Comparison of ENCODE assay signal across 8 cellular contexts in the genomic region with DNA sequence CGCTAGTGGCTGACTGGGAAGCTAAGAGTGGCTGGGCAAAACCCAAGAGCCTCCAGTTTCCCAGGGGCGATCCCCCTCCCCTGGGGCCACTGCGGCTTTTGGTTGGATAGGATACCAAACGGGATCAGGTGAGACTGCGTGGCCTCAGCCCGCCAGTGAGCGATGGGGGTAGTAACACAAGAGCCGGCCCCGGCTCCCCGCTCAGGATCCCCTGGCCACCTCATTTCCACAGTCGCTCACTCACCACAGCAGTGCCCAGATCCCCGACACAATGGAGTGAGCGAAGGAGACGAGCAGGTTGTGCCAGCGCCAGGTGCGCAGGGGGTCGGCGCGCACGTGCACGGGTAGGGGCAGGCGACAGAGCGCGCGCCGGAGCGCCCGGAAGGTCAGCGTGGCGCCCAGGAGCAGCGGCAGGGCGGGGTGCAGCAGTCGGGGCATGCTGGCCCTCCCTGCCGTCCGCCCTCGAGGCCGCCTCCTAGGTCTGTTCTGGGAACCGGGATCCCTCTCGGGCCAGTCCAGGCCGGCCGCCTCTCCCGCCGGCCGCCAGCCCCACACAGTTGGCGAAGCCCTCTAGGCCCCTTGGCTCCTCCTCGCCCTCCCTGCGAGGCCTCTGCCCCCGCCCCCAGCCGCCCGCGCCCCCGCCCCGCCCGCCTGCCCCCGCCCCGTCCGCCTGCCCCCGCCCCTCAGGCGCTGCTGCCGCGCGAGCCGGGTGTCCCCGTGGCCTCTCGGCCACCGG. TPM values are rescaled to one million over a fixed set of nuclear protein-coding genes. Genes with fewer than 3 reads are reported as not detected.
DNase-seq lines count a peak whose midpoint lies in the region; ATAC-seq and TF ChIP-seq lines count a peak whose summit lies in the region.

A gene with protein sequence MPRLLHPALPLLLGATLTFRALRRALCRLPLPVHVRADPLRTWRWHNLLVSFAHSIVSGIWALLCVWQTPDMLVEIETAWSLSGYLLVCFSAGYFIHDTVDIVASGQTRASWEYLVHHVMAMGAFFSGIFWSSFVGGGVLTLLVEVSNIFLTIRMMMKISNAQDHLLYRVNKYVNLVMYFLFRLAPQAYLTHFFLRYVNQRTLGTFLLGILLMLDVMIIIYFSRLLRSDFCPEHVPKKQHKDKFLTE (minus strand): TSS at position 574 of the 736 bp plus-strand sequence. CDS start 136 bp downstream, at position 438.

- H3K27ac ChIP-seq in brain microvascular endothelial cell, result peak within 1 kb of the TSS; percentile 54

- peak; percentile 9 for ATAC-seq in GM19372 (IDR thresholded peaks at IDR 0.05; ENCODE audit: low read depth, unreplicated experiment)

- H3K27me3 ChIP-seq in BJ (ENCODE audit: control insufficient read depth, insufficient read depth, low read length) (no peaks in the 10 kb centered on the region), brain microvascular endothelial cell (replicated peaks) (no peaks in the 10 kb centered on the region)

- H3K36me3 ChIP-seq in BJ (ENCODE audit: control insufficient read depth, insufficient read depth, low read length), result peaks cover 18% of the 10 kb centered on the region
- H3K36me3 ChIP-seq in brain microvascular endothelial cell (replicated peaks), result peaks cover 40% of the 10 kb centered on the region

- H3K4me3 ChIP-seq in BJ (ENCODE audit: low read depth, low read length) (peak within 1 kb of the TSS; percentile 71), brain microvascular endothelial cell (ENCODE audit: low read depth, low read length) (peak within 1 kb of the TSS; percentile 70)

- POLR2A ChIA-PET in BJ (lab: Charles Lee), result interaction anchor here (0.6 to 1.7 kb wide), 2 partner anchors 24 to 174 kb away, joined by 3 to 19 read pairs; no protein-coding TSS in a partner anchor

- DNase-seq in BJ (ENCODE audit: low read depth), result no peak
- DNase-seq in NCI-H1417 (lab: John Stamatoyannopoulos, UW), result peak; percentile 75 to 89 (median 88)
- peak in 4 of 5 donors; percentile 40 to 67 (median 53) for DNase-seq in T-helper 1 cell
- peak; percentile 53 for DNase-seq in brain microvascular endothelial cell
- DNase-seq in iPS-NIHi11 (ENCODE audit: low spot score), result peak; percentile 68
- peak; percentile 55 to 61 for DNase-seq in stimulated activated CD4-positive, alpha-beta T cell treated with anti-CD3 and anti-CD28 coated beads, Interleukin-12 subunit alpha, Interleukin-12 subunit beta, amount 100 ng/mL, for 24 hours (ENCODE audit: low read depth in 2 of 2)
- no peak for DNase-seq in HPDE6-E6E7 (ENCODE audit: extremely low spot score)

- CTCF ChIA-PET in BJ (lab: Yijun Ruan, JAX), result interaction anchor here (0.8 to 10.9 kb wide), 29 partner anchors 10 to 398 kb away, joined by 3 to 416 read pairs (median 8); a partner anchor contains a TSS

- no peak for TF ChIP-seq CTCF in BJ (IDR thresholded peaks at IDR 0.05; ENCODE audit: insufficient read depth, low read depth, low read length)
- no peak for TF ChIP-seq CTCF in brain microvascular endothelial cell (IDR thresholded peaks at IDR 0.05; ENCODE audit: low read depth, low read length, missing control alignments)

- in situ Hi-C loops in brain microvascular endothelial cell (cut with HindIII; ENCODE audit: low pct_ligation_motif_present, low sequenced_read_pairs), result no loop called here

RNA-seq across cellular contexts. Expression of the gene that starts here (rescaled TPM):
- 9.4 and 9.8 TPM in 2 replicates for polyA plus RNA-seq in BJ (2011; rRNA removed)
- 4.2 and 5.6 TPM in 2 replicates for polyA minus RNA-seq in BJ (2011; rRNA and poly(A)+ RNA removed)

Comparison
In these comparisons a context has a peak if more than half of its experiments do, and no peak if none do; other contexts are left out.
1. DNase-seq: peak in NCI-H1417 (3 of 3), T-helper 1 cell (4 of 5), brain microvascular endothelial cell (single experiment), iPS-NIHi11 (single experiment) and stimulated activated CD4-positive, alpha-beta T cell treated with anti-CD3 and anti-CD28 coated beads, Interleukin-12 subunit alpha, Interleukin-12 subunit beta, amount 100 ng/mL, for 24 hours (2 of 2); none in BJ (single experiment) and HPDE6-E6E7 (single experiment).